In the genomic region with DNA sequence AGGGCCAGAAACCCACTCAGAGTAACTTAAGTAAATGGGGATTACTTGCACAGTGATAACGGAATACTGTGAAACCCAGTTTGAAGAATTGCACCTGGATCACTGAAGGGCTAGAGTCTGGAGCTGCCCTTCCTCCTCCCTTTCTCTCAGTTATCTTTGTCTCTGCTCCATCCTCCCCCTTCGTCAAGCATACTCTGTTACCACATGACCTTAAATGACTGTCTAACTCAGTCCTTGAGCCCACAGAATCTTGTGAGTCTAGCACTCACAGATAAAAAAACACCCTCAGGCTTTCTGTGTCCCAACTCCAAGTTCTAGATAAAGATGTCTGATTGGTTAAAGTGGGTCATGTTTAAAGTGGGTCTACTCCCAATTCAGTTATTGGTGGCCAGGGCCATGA, we compare ENCODE assay signal across 20 cellular contexts. TPM values are rescaled to one million over a fixed set of nuclear protein-coding genes. Genes with fewer than 3 reads are reported as not detected.
DNase-seq lines count a peak whose midpoint lies in the region; ATAC-seq, FAIRE-seq and TF ChIP-seq lines count a peak whose summit lies in the region.
"Had no signal": no experiment of that assay in that cellular context is flagged by ENCODE, and none has a peak within 500 bp of the region (broad histone marks: within the 10 kb centered on the region; RNA-seq: fewer than 3 reads in every experiment).

No MANE protein-coding gene starts in this region.

- H3K4me1 ChIP-seq in right atrium auricular region: no peaks in the 10 kb centered on the region
- peaks cover 0 to 40% (median 12%) of the 10 kb centered on the region in 6 donors for H3K4me1 ChIP-seq in spleen
- H3K4me1 ChIP-seq: HAP-1, vagina had no signal

- TF ChIP-seq CTCF in HL-60 (IDR thresholded peaks at IDR 0.05; ENCODE audit: insufficient read depth, low read length) (no peak), right atrium auricular region (IDR thresholded peaks at IDR 0.05) (no peak), spleen (IDR thresholded peaks at IDR 0.05 in 8 of 11, conservative IDR thresholded peaks at IDR 0.05 in 3 of 11) (no peak)

- H3K36me3 ChIP-seq in right atrium auricular region: no peaks in the 10 kb centered on the region
- peaks cover 0 to 6% (median 0%) of the 10 kb centered on the region in 6 donors for H3K36me3 ChIP-seq in spleen
- H3K36me3 ChIP-seq: HAP-1, vagina had no signal

- H3K27me3 ChIP-seq in HL-60 (ENCODE audit: insufficient read depth, poor library complexity, severe bottlenecking) (no peaks in the 10 kb centered on the region), right atrium auricular region (no peaks in the 10 kb centered on the region), spleen (replicated peaks in 1 of 7) (no peaks in the 10 kb centered on the region)
- H3K27me3 ChIP-seq: vagina had no signal

- H3K27ac ChIP-seq in HL-60 (replicated peaks) (peak overlapping the region; percentile 82), right atrium auricular region (peak overlapping the region; percentile 46 to 66), spleen (peak overlapping the region in 7 of 8 donors; percentile 19 to 89 (median 72))
- H3K27ac ChIP-seq: vagina had no signal

- 64 to 78% (median 72%) methylated on average over 2 of the region's 2 CpGs for WGBS in spleen, 5 donors

- ATAC-seq in GM19328 (IDR thresholded peaks at IDR 0.05; ENCODE audit: unreplicated experiment): no peak
- ATAC-seq: activated CD4-positive, alpha-beta T cell treated with anti-CD3 and anti-CD28 coated beads for 36 hours; left colon had no signal

- no peak for TF ChIP-seq POLR2A in spleen (IDR thresholded peaks at IDR 0.05)
- no peak for TF ChIP-seq POLR2A in H54 (IDR thresholded peaks at IDR 0.05; ENCODE audit: low read depth, low read length)

- FAIRE-seq in H54 (lab: Jason Lieb, UNC): no peak

- intact Hi-C loops in spleen (cut with DNase I; ENCODE audit: low total_unique reads): no loop called here

- H3K9me3 ChIP-seq in right atrium auricular region: peaks cover 0 to 5% of the 10 kb centered on the region in 2 donors
- peaks cover 0 to 26% (median 19%) of the 10 kb centered on the region in 8 donors for H3K9me3 ChIP-seq in spleen
- H3K9me3 ChIP-seq: vagina had no signal

- DNase-seq in HL-60 (ENCODE audit: low read depth in 1 of 2, low spot score in 1 of 2): peak in 1 of 2 experiments; percentile 43
- DNase-seq in RPMI7951 (ENCODE audit: low read depth): peak; percentile 89
- no peak for DNase-seq in right atrium auricular region (ENCODE audit: low spot score)
- DNase-seq in spleen: no peak
- DNase-seq in NCI-H2107 treated with DMSO at 0.1 percent for 48 hours (lab: John Stamatoyannopoulos, UW; ENCODE audit: unreplicated experiment): no peak
- DNase-seq in NCI-H1048 (lab: John Stamatoyannopoulos, UW): no peak
- DNase-seq in H54 (ENCODE audit: insufficient read length, low spot score): no peak
- DNase-seq: activated CD4-positive, alpha-beta T cell treated with anti-CD3 and anti-CD28 coated beads for 36 hours; activated CD8-positive, alpha-beta memory T cell treated with anti-CD3 and anti-CD28 coated beads, Interleukin-2, amount 50 U/mL, for 4 hours; activated effector memory CD4-positive, alpha-beta T cell treated with anti-CD3 and anti-CD28 coated beads, Interleukin-2, amount 50 U/mL, for 16 hours; CD8-positive, alpha-beta memory T cell; DMS79; endodermal cell; left colon; NCI-H1694 treated with DMSO at 0.1 percent for 48 hours; NCI-H446 treated with DMSO at 0.1 percent for 48 hours; stimulated activated naive CD4-positive, alpha-beta T cell treated with Interleukin-2 at 50 U/mL for 16 hours had no signal

- no peak overlapping the region for H3K4me3 ChIP-seq in HL-60 (replicated peaks; ENCODE audit: insufficient read depth, low read length)
- H3K4me3 ChIP-seq in right atrium auricular region: no peak overlapping the region
- H3K4me3 ChIP-seq in spleen: no peak overlapping the region
- H3K4me3 ChIP-seq: HAP-1, vagina had no signal

RNA-seq across cellular contexts. Expression of a gene that starts 53.5 kb away (rescaled TPM):
- 0.39 and 1.2 TPM in 2 replicates for total RNA-seq in RPMI7951 (2014; rRNA removed; shearing (Covaris generic))
- total RNA-seq in right atrium auricular region (10 to 100 TPM; 25.1 to 92.6 TPM), spleen (100 to 1,000 TPM in 2 of 7 donors, 10 to 100 TPM in 5; 50.4 to 121 (median 73.6) TPM)
- 10 to 100 TPM; 17.7 to 26.4 (median 22.6) TPM for polyA plus RNA-seq in spleen
- polyA plus RNA-seq: CD8-positive, alpha-beta memory T cell had no signal

Comparison
In these comparisons a context has a peak if more than half of its experiments do, and no peak if none do; other contexts are left out.
1. RNA of a gene that starts 53.5 kb away (total RNA-seq): 25.1 to 92.6 TPM in right atrium auricular region and 50.4 to 121 TPM in spleen; 0.39 to 1.2 TPM in RPMI7951; every median in the first group is over 10 times any median in the second.
2. Peak in every context shown above with its lines, with median percentiles within 50 percentile points of each other: H3K27ac ChIP-seq.